Comparison of ENCODE assay signal across 16 cellular contexts in the genomic region with DNA sequence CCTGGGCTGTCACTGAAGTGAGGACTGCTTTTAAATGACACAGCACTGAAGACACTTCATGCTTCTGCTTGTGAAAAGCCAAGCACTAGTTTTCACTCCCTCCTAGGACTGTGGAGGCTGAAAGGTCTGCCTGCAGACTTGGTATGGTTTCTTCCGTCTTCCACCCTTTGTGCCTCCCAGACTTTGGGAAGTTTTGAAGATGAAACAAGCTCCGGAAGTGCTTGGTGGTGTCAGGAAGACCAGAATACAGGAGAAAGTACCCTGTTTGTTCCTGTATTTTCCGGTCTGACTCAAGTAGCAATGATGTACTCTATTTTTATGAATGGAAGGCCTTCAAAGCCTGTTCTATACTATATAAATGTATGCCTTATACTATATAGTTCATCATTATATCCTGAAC.
"Had no signal": no experiment of that assay in that cellular context is flagged by ENCODE, and none has a peak within 500 bp of the region (broad histone marks: within the 10 kb centered on the region; RNA-seq: fewer than 3 reads in every experiment).

No MANE protein-coding gene starts in this region.

- H3K36me3 ChIP-seq: adrenal gland, breast epithelium, right lobe of liver had no signal

- H3K27me3 ChIP-seq: adrenal gland, breast epithelium, right lobe of liver, stomach had no signal

- H3K4me2 ChIP-seq: smooth muscle cell had no signal

- H3K36me3 Mint-ChIP-seq: stimulated activated effector memory CD8-positive, alpha-beta T cell treated with anti-CD3 and anti-CD28 coated beads, Interleukin-12 subunit alpha, Interleukin-12 subunit beta, amount 100 ng/mL, for 72 hours had no signal

- H3K4me3 ChIP-seq: adrenal gland, breast epithelium, right lobe of liver, smooth muscle cell, stomach had no signal

- H3K4me3 Mint-ChIP-seq: immature natural killer cell; natural killer cell treated with Interleukin-12 subunit alpha and Interleukin-12 subunit beta and Interleukin-15 and Interleukin-18, amount 100 ng/mL, for 72 hours; stimulated activated effector memory CD8-positive, alpha-beta T cell treated with anti-CD3 and anti-CD28 coated beads, Interleukin-12 subunit alpha, Interleukin-12 subunit beta, amount 100 ng/mL, for 72 hours had no signal

- H3K4me1 Mint-ChIP-seq: immature natural killer cell; stimulated activated effector memory CD8-positive, alpha-beta T cell treated with anti-CD3 and anti-CD28 coated beads, Interleukin-12 subunit alpha, Interleukin-12 subunit beta, amount 100 ng/mL, for 72 hours had no signal

- H3K9me3 ChIP-seq: right lobe of liver had no signal

- H3K4me1 ChIP-seq: adrenal gland, breast epithelium, parathyroid adenoma, right lobe of liver had no signal

- H2AFZ ChIP-seq: parathyroid adenoma had no signal

- ATAC-seq: activated CD4-positive, CD25-positive, alpha-beta regulatory T cell treated with anti-CD3 and anti-CD28 coated beads, Interleukin-2, amount 50 U/mL, for 24 hours; natural killer cell treated with Interleukin-12 subunit alpha and Interleukin-12 subunit beta and Interleukin-15 and Interleukin-18, amount 100 ng/mL, for 72 hours; right lobe of liver; stimulated activated effector memory CD8-positive, alpha-beta T cell treated with anti-CD3 and anti-CD28 coated beads, Interleukin-12 subunit alpha, Interleukin-12 subunit beta, amount 100 ng/mL, for 72 hours had no signal

- H3K79me2 ChIP-seq: parathyroid adenoma had no signal

- H3K9ac ChIP-seq: parathyroid adenoma had no signal

- DNase-seq: activated CD4-positive, alpha-beta T cell treated with anti-CD3 and anti-CD28 coated beads, Interleukin-2, amount 50 U/mL, for 48 hours; cortex of kidney; effector CD4-positive, alpha-beta T cell; immature natural killer cell; mesenchymal stem cell; right lobe of liver; stimulated activated CD4-positive, alpha-beta T cell treated with anti-CD3 and anti-CD28 coated beads, Interleukin-4, amount 100 ng/mL, for 24 hours; stomach; T1000 had no signal

- H3K27ac Mint-ChIP-seq: immature natural killer cell; natural killer cell treated with Interleukin-12 subunit alpha and Interleukin-12 subunit beta and Interleukin-15 and Interleukin-18, amount 100 ng/mL, for 72 hours; stimulated activated effector memory CD8-positive, alpha-beta T cell treated with anti-CD3 and anti-CD28 coated beads, Interleukin-12 subunit alpha, Interleukin-12 subunit beta, amount 100 ng/mL, for 72 hours had no signal

- H3K27ac ChIP-seq: adrenal gland, breast epithelium, parathyroid adenoma, right lobe of liver, stomach had no signal
